ENCODE assay signal across 10 cellular contexts in the genomic region with DNA sequence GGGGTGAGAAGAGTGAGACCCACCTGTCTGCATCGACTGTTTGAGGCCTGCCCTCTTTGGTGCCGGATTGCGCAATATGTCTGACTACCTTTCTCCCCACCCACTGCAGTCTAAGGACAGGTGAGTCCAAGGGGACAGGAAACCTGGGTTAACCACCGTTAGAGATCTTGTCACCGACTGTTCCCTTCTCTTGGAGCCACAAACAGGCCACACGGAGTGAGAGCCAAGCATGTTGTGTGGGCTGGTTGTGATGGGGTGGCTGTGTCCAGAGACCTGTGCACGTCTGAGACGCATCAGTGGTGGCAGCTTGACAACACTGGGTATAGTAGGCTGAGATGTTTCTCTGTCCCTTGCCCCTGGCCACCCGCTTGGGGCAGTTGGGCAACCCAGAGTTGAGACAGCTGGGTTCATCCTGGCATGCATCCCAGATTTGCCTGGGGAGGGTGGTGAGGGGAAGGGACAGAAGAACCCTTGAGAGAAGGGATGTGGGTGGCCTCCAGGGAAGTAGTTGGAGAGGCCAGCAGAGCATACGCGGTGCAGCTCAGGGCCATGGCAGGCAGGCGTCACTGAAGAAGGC. TPM values are rescaled to one million over a fixed set of nuclear protein-coding genes. Genes with fewer than 3 reads are reported as not detected.
DNase-seq lines count a peak whose midpoint lies in the region; ATAC-seq and TF ChIP-seq lines count a peak whose summit lies in the region.
"Had no signal": no experiment of that assay in that cellular context is flagged by ENCODE, and none has a peak within 500 bp of the region (broad histone marks: within the 10 kb centered on the region; RNA-seq: fewer than 3 reads in every experiment).

No MANE protein-coding gene starts in this region.

- WGBS in mammary epithelial cell (ENCODE audit: low coverage, missing lambda C conversion rate), result 45% methylated on average over 12 of the region's 12 CpGs
- WGBS in aorta, 2 donors, result 72 to 74% methylated on average over 12 of the region's 12 CpGs

- H3K79me2 ChIP-seq in mammary epithelial cell (ENCODE audit: insufficient read depth, low read length), result peaks cover 100% of the 10 kb centered on the region

- DNase-seq in activated gamma-delta T cell treated with Interleukin-2 at 50 U/mL for 16 hours (peak; percentile 21), activated gamma-delta T cell (lab: John Stamatoyannopoulos, UW) (no peak), mammary epithelial cell (peak; percentile 36), medulla oblongata (ENCODE audit: extremely low spot score) (peak; percentile 96), aorta (peak; percentile 81 to 87)
- DNase-seq in stimulated activated naive CD4-positive, alpha-beta T cell (lab: John Stamatoyannopoulos, UW), result no peak
- no peak for DNase-seq in activated CD8-positive, alpha-beta memory T cell treated with anti-CD3 and anti-CD28 coated beads, Interleukin-2, amount 10 ng/mL, durations not matched to agents 7 days and 5 days

- H3K36me3 ChIP-seq in mammary epithelial cell (ENCODE audit: insufficient read depth, low read length), result peaks cover 7% of the 10 kb centered on the region
- H3K36me3 ChIP-seq in aorta (ENCODE audit: control insufficient read depth in 1 of 2, insufficient read depth in 2 of 2, low read length in 1 of 2), result no peaks in the 10 kb centered on the region
- H3K36me3 ChIP-seq: Peyer's patch had no signal

- intact Hi-C loops in mammary epithelial cell (cut with micrococcal nuclease) (loop anchor here (2.0 kb wide), 1 partner anchor 21 kb away; a partner anchor contains a TSS), aorta (cut with DNase I) (no loop called here)

- no peak overlapping the region for H2AFZ ChIP-seq in mammary epithelial cell (ENCODE audit: low read depth, low read length)

- H3K27me3 ChIP-seq in mammary epithelial cell (ENCODE audit: insufficient read depth, low read length), result no peaks in the 10 kb centered on the region
- H3K27me3 ChIP-seq in aorta (ENCODE audit: control insufficient read depth in 1 of 2, insufficient read depth in 2 of 2, low read length in 1 of 2), result no peaks in the 10 kb centered on the region
- H3K27me3 ChIP-seq: Peyer's patch had no signal

- CTCF ChIA-PET in mammary epithelial cell (lab: Charles Lee; ENCODE audit: low non-redundant PET), result no interaction called here
- CTCF ChIA-PET in activated CD8-positive, alpha-beta memory T cell treated with anti-CD3 and anti-CD28 coated beads, Interleukin-2, amount 10 ng/mL, durations not matched to agents 7 days and 5 days (lab: Charles Lee), result no interaction called here

- H3K27me3 Mint-ChIP-seq in activated CD8-positive, alpha-beta memory T cell treated with anti-CD3 and anti-CD28 coated beads, Interleukin-2, amount 10 ng/mL, durations not matched to agents 7 days and 5 days, result no peaks in the 10 kb centered on the region

- no peak overlapping the region for H3K4me3 Mint-ChIP-seq in activated CD8-positive, alpha-beta memory T cell treated with anti-CD3 and anti-CD28 coated beads, Interleukin-2, amount 10 ng/mL, durations not matched to agents 7 days and 5 days

- peaks cover 24% of the 10 kb centered on the region for H3K4me1 Mint-ChIP-seq in activated CD8-positive, alpha-beta memory T cell treated with anti-CD3 and anti-CD28 coated beads, Interleukin-2, amount 10 ng/mL, durations not matched to agents 7 days and 5 days

- H4K20me1 ChIP-seq in mammary epithelial cell (ENCODE audit: insufficient read depth, low read length), result peaks cover 2% of the 10 kb centered on the region

- H3K9ac ChIP-seq in mammary epithelial cell (ENCODE audit: insufficient read depth, low read length), result no peak overlapping the region

- ATAC-seq in aorta (ENCODE audit: low FRiP score), result peak; percentile 45
- no peak for ATAC-seq in GM21576 (IDR thresholded peaks at IDR 0.05; ENCODE audit: unreplicated experiment)
- no peak for ATAC-seq in activated CD8-positive, alpha-beta memory T cell treated with anti-CD3 and anti-CD28 coated beads, Interleukin-2, amount 10 ng/mL, durations not matched to agents 7 days and 5 days

- H3K27ac ChIP-seq in mammary epithelial cell (ENCODE audit: insufficient read depth, low read depth, low read length), result peak overlapping the region; percentile 2
- H3K27ac ChIP-seq in aorta (ENCODE audit: low read depth in 1 of 2, low read length in 2 of 2), result no peak overlapping the region

- dilution Hi-C loops in mammary epithelial cell (cut with HindIII; ENCODE audit: low sequenced_read_pairs), result loop anchor here (5.0 kb wide), 1 partner anchor 34 kb away; no protein-coding TSS in a partner anchor

- peaks cover 3% of the 10 kb centered on the region for H3K36me3 Mint-ChIP-seq in activated CD8-positive, alpha-beta memory T cell treated with anti-CD3 and anti-CD28 coated beads, Interleukin-2, amount 10 ng/mL, durations not matched to agents 7 days and 5 days

- H3K9me3 ChIP-seq in mammary epithelial cell (replicated peaks; ENCODE audit: insufficient read depth, low read length) (no peaks in the 10 kb centered on the region), aorta (ENCODE audit: control insufficient read depth, low read length) (no peaks in the 10 kb centered on the region)
- H3K9me3 ChIP-seq: Peyer's patch had no signal

- TF ChIP-seq CTCF in mammary epithelial cell (conservative IDR thresholded peaks at IDR 0.05 in 1 of 2, IDR thresholded peaks at IDR 0.05 in 1 of 2; ENCODE audit: extremely low read depth in 1 of 2, insufficient read depth in 1 of 2, low read depth in 1 of 2, low read length in 2 of 2), result no peak

- in situ Hi-C loops in mammary epithelial cell (cut with MboI; ENCODE audit: low sequenced_read_pairs in 2 of 2), result no loop called here

- H3K27ac Mint-ChIP-seq in activated CD8-positive, alpha-beta memory T cell treated with anti-CD3 and anti-CD28 coated beads, Interleukin-2, amount 10 ng/mL, durations not matched to agents 7 days and 5 days, result no peak overlapping the region

- no TSS peak for BruUV-seq in mammary epithelial cell (replicated peaks; lab: Mats Ljungman, UMichigan)

- H3K9me3 Mint-ChIP-seq in activated CD8-positive, alpha-beta memory T cell treated with anti-CD3 and anti-CD28 coated beads, Interleukin-2, amount 10 ng/mL, durations not matched to agents 7 days and 5 days (ENCODE audit: low read depth), result no peaks in the 10 kb centered on the region

- peak overlapping the region; percentile 56 for H3K4me2 ChIP-seq in mammary epithelial cell (ENCODE audit: insufficient read depth, low read depth, low read length)

- no peak overlapping the region for H3K4me3 ChIP-seq in mammary epithelial cell (replicated peaks in 1 of 3; ENCODE audit: insufficient read depth in 1 of 3, low read depth in 2 of 3, low read length in 3 of 3)
- no peak overlapping the region for H3K4me3 ChIP-seq in aorta (ENCODE audit: low read length in 2 of 2)
- H3K4me3 ChIP-seq: Peyer's patch, skin epidermis had no signal

- peaks cover 38% of the 10 kb centered on the region for H3K4me1 ChIP-seq in mammary epithelial cell (ENCODE audit: insufficient read depth, low read length)
- no peaks in the 10 kb centered on the region for H3K4me1 ChIP-seq in aorta (ENCODE audit: control insufficient read depth in 1 of 2, insufficient read depth in 2 of 2, low read length in 2 of 2)

RNA-seq across cellular contexts. Expression of a gene that starts 21.4 kb away (rescaled TPM):
- total RNA-seq in mammary epithelial cell (100 to 1,000 TPM; 168 to 352 TPM), aorta (100 to 1,000 TPM; 361 to 519 TPM)
- polyA plus RNA-seq in mammary epithelial cell (171 TPM), aorta (100 to 1,000 TPM in 1 of 2 donors, 10 to 100 TPM in 1; 97.8 to 241 TPM)
- polyA minus RNA-seq in mammary epithelial cell, result 766 TPM
- total RNA-seq in activated CD8-positive, alpha-beta memory T cell treated with anti-CD3 and anti-CD28 coated beads, Interleukin-2, amount 10 ng/mL, durations not matched to agents 7 days and 5 days, result 100 to 1,000 TPM; 206 to 209 TPM

Comparison
In these comparisons a context has a peak if more than half of its experiments do, and no peak if none do; other contexts are left out.
1. DNase-seq: peak in activated gamma-delta T cell treated with Interleukin-2 at 50 U/mL for 16 hours (single experiment), mammary epithelial cell (single experiment), medulla oblongata (single experiment) and aorta (2 of 2); none in activated gamma-delta T cell (single experiment), stimulated activated naive CD4-positive, alpha-beta T cell (0 of 6) and activated CD8-positive, alpha-beta memory T cell treated with anti-CD3 and anti-CD28 coated beads, Interleukin-2, amount 10 ng/mL, durations not matched to agents 7 days and 5 days (single experiment).